Comparison of ENCODE assay signal across 16 cellular contexts in genomic region chr11:30392221-30392784, GRCh38.
A peak's percentile ranks its signal among the peaks of the same experiment; 100 is the strongest.
DNase-seq lines count a peak whose midpoint lies in the region; ATAC-seq and TF ChIP-seq lines count a peak whose summit lies in the region.
"Had no signal": no experiment of that assay in that cellular context is flagged by ENCODE, and none has a peak within 500 bp of the region (broad histone marks: within the 10 kb centered on the region; RNA-seq: fewer than 3 reads in every experiment).

No MANE protein-coding gene starts in this region.

- no peak overlapping the region for H3K27ac Mint-ChIP-seq in activated T-helper 17 cell treated with anti-CD3 and anti-CD28 coated beads, Interleukin-2, amount 50 U/mL, for 72 hours
- H3K27ac Mint-ChIP-seq in endodermal cell = no peak overlapping the region

- H3K4me3 ChIP-seq in left ventricle myocardium inferior = peak overlapping the region; percentile 24
- no peak overlapping the region for H3K4me3 ChIP-seq in endodermal cell (ENCODE audit: low read length)
- H3K4me3 ChIP-seq: BLaER1 treated with 17β-estradiol and CSF1 and Interleukin-3, amounts not matched to agents 10 nM and 100 nM; vagina had no signal

- H3K4me1 Mint-ChIP-seq in activated T-helper 17 cell treated with anti-CD3 and anti-CD28 coated beads, Interleukin-2, amount 50 U/mL, for 72 hours = no peaks in the 10 kb centered on the region
- peaks cover 6% of the 10 kb centered on the region for H3K4me1 Mint-ChIP-seq in endodermal cell
- H3K4me1 Mint-ChIP-seq: central memory CD8-positive, alpha-beta T cell had no signal

- peak; percentile 20 for DNase-seq in HEK293T (ENCODE audit: extremely low spot score)
- peak; percentile 45 for DNase-seq in SK-N-DZ (ENCODE audit: low spot score)
- no peak for DNase-seq in left ventricle myocardium inferior
- peak; percentile 27 for DNase-seq in putamen (ENCODE audit: low spot score)
- no peak for DNase-seq in NK-92 (lab: John Stamatoyannopoulos, UW; ENCODE audit: unreplicated experiment)
- DNase-seq in endodermal cell = no peak
- DNase-seq: IMR-90; mesendoderm; NCI-H510A treated with DMSO at 0.1 percent for 48 hours; SIG-M5; stimulated activated CD4-positive, alpha-beta T cell treated with anti-CD3 and anti-CD28 coated beads, Interleukin-2, amount 100 ng/mL, for 48 hours had no signal

- ATAC-seq in HG03457 (IDR thresholded peaks at IDR 0.05; ENCODE audit: unreplicated experiment) = no peak
- no peak for ATAC-seq in activated T-helper 17 cell treated with anti-CD3 and anti-CD28 coated beads, Interleukin-2, amount 50 U/mL, for 72 hours (replicated peaks)

- POLR2A ChIA-PET in HEK293T (lab: Yijun Ruan, JAX) = no interaction called here

- H3K36me3 ChIP-seq in left ventricle myocardium inferior = no peaks in the 10 kb centered on the region
- no peaks in the 10 kb centered on the region for H3K36me3 ChIP-seq in endodermal cell (ENCODE audit: control insufficient read depth, insufficient read depth, low read length)
- H3K36me3 ChIP-seq: BLaER1 treated with 17β-estradiol and CSF1 and Interleukin-3, amounts not matched to agents 10 nM and 100 nM; vagina had no signal

- intact Hi-C loops in left ventricle myocardium inferior (cut with micrococcal nuclease) = no loop called here

- H3K36me3 Mint-ChIP-seq in activated T-helper 17 cell treated with anti-CD3 and anti-CD28 coated beads, Interleukin-2, amount 50 U/mL, for 72 hours (ENCODE audit: low read depth) = no peaks in the 10 kb centered on the region
- no peaks in the 10 kb centered on the region for H3K36me3 Mint-ChIP-seq in endodermal cell (ENCODE audit: low read depth)

- CTCF ChIA-PET in HEK293T (lab: Yijun Ruan, JAX) = interaction anchor here (0.8 kb wide), 1 partner anchor 12 kb away, joined by 3 read pairs; no protein-coding TSS in a partner anchor

- no peaks in the 10 kb centered on the region for H3K9me3 ChIP-seq in left ventricle myocardium inferior (replicated peaks)
- H3K9me3 ChIP-seq in endodermal cell (ENCODE audit: control insufficient read depth, low read length) = no peaks in the 10 kb centered on the region
- H3K9me3 ChIP-seq: BLaER1 treated with 17β-estradiol and CSF1 and Interleukin-3, amounts not matched to agents 10 nM and 100 nM; vagina had no signal

- peaks cover 9% of the 10 kb centered on the region for H3K27me3 Mint-ChIP-seq in activated T-helper 17 cell treated with anti-CD3 and anti-CD28 coated beads, Interleukin-2, amount 50 U/mL, for 72 hours
- H3K27me3 Mint-ChIP-seq in endodermal cell (ENCODE audit: insufficient read depth) = no peaks in the 10 kb centered on the region

- peak overlapping the region; percentile 21 for H3K27ac ChIP-seq in left ventricle myocardium inferior (replicated peaks)
- H3K27ac ChIP-seq in endodermal cell (ENCODE audit: low read depth, low read length) = no peak overlapping the region
- H3K27ac ChIP-seq: BLaER1 treated with 17β-estradiol and CSF1 and Interleukin-3, amounts not matched to agents 10 nM and 100 nM; vagina had no signal

- no peak overlapping the region for H3K4me3 Mint-ChIP-seq in activated T-helper 17 cell treated with anti-CD3 and anti-CD28 coated beads, Interleukin-2, amount 50 U/mL, for 72 hours
- H3K4me3 Mint-ChIP-seq in endodermal cell = no peak overlapping the region
- H3K4me3 Mint-ChIP-seq: central memory CD8-positive, alpha-beta T cell had no signal

- TF ChIP-seq CTCF in left ventricle myocardium inferior (IDR thresholded peaks at IDR 0.05; ENCODE audit: borderline replicate concordance) (no peak), endodermal cell (conservative IDR thresholded peaks at IDR 0.05) (no peak)

- H3K4me1 ChIP-seq in left ventricle myocardium inferior (peaks cover 28% of the 10 kb centered on the region), endodermal cell (ENCODE audit: control insufficient read depth, insufficient read depth, low read length) (no peaks in the 10 kb centered on the region)
- H3K4me1 ChIP-seq: BLaER1 treated with 17β-estradiol and CSF1 and Interleukin-3, amounts not matched to agents 10 nM and 100 nM had no signal

- no peak overlapping the region for H3K9ac ChIP-seq in endodermal cell (ENCODE audit: extremely low read depth, low read length, poor library complexity, severe bottlenecking)
- H3K9ac ChIP-seq: BLaER1 treated with 17β-estradiol and CSF1 and Interleukin-3, amounts not matched to agents 10 nM and 100 nM had no signal

- H3K27me3 ChIP-seq in left ventricle myocardium inferior (ENCODE audit: low read depth) = no peaks in the 10 kb centered on the region
- no peaks in the 10 kb centered on the region for H3K27me3 ChIP-seq in endodermal cell (ENCODE audit: control insufficient read depth, insufficient read depth, low read length, poor library complexity, severe bottlenecking)
- H3K27me3 ChIP-seq: BLaER1 treated with 17β-estradiol and CSF1 and Interleukin-3, amounts not matched to agents 10 nM and 100 nM; vagina had no signal

- 82 to 83% methylated on average over 4 to 5 of the region's 5 CpGs for WGBS in endodermal cell (ENCODE audit: insufficient coverage in 1 of 2, insufficient read length in 1 of 2), 2 experiments

- peaks cover 5% of the 10 kb centered on the region for H3K9me3 Mint-ChIP-seq in activated T-helper 17 cell treated with anti-CD3 and anti-CD28 coated beads, Interleukin-2, amount 50 U/mL, for 72 hours
- peaks cover 2% of the 10 kb centered on the region for H3K9me3 Mint-ChIP-seq in endodermal cell
- H3K9me3 Mint-ChIP-seq: central memory CD8-positive, alpha-beta T cell had no signal

TF ChIP-seq in HEK293T, 16 proteins besides CTCF, POLR2A, EP300 and RAD21:
- no peak for TF ChIP-seq BHLHE40 (IDR thresholded peaks at IDR 0.05; ENCODE audit: borderline replicate concordance)
- TF ChIP-seq ELF4 (IDR thresholded peaks at IDR 0.05) = no peak
- no peak for TF ChIP-seq FOXM1 (IDR thresholded peaks at IDR 0.05; ENCODE audit: borderline replicate concordance)
- no peak for TF ChIP-seq LEF1 (IDR thresholded peaks at IDR 0.05; ENCODE audit: borderline replicate concordance)
- TF ChIP-seq FOXK2 (IDR thresholded peaks at IDR 0.05) = no peak
- TF ChIP-seq, protein P1, sequence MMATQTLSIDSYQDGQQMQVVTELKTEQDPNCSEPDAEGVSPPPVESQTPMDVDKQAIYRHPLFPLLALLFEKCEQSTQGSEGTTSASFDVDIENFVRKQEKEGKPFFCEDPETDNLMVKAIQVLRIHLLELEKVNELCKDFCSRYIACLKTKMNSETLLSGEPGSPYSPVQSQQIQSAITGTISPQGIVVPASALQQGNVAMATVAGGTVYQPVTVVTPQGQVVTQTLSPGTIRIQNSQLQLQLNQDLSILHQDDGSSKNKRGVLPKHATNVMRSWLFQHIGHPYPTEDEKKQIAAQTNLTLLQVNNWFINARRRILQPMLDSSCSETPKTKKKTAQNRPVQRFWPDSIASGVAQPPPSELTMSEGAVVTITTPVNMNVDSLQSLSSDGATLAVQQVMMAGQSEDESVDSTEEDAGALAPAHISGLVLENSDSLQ (IDR thresholded peaks at IDR 0.05) = no peak
- TF ChIP-seq SUZ12 (IDR thresholded peaks at IDR 0.05) = no peak
- no peak for TF ChIP-seq TARDBP (IDR thresholded peaks at IDR 0.05)
- TF ChIP-seq L3MBTL2 (conservative IDR thresholded peaks at IDR 0.05) = no peak
- no peak for TF ChIP-seq FOXA1 (IDR thresholded peaks at IDR 0.05)
- no peak for TF ChIP-seq CTBP1 (IDR thresholded peaks at IDR 0.05; ENCODE audit: borderline replicate concordance)
- no peak for TF ChIP-seq HDGF (IDR thresholded peaks at IDR 0.05; ENCODE audit: borderline replicate concordance)
- no peak for TF ChIP-seq ZNF384 (IDR thresholded peaks at IDR 0.05)
- TF ChIP-seq SP1 (IDR thresholded peaks at IDR 0.05) = no peak
- no peak for TF ChIP-seq NFRKB (IDR thresholded peaks at IDR 0.05)

Comparison
In these comparisons a context has a peak if more than half of its experiments do, and no peak if none do; other contexts are left out.
1. DNase-seq: peak in HEK293T (single experiment), SK-N-DZ (single experiment) and putamen (single experiment); none in left ventricle myocardium inferior (single experiment), NK-92 (single experiment) and endodermal cell (single experiment).